In the genomic region with DNA sequence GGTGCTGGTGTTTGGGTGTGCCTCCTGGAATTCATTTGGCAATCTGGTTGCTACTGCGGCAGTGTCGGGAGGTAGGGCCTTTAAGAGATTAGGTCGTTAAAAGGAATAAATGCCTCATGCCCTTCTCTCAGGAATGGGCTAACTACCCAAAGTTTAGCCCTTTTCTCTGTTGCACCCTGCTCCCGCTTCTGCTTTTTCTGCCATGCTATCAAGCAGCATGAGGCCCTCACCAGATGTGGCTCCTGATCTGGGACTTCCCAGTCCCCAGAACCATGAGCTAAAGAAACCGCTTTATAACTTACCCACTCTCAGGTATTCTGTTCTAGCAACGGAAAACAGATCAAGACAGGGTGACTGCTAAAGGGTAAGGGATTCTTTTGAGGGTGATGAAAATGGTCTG, we compare ENCODE assay signal across 30 cellular contexts.
"Had no signal": no experiment of that assay in that cellular context is flagged by ENCODE, and none has a peak within 500 bp of the region (broad histone marks: within the 10 kb centered on the region; RNA-seq: fewer than 3 reads in every experiment).

No MANE protein-coding gene starts in this region.

- H3K27ac ChIP-seq: ascending aorta, breast epithelium, cardiac muscle cell, colonic mucosa had no signal

- DNase-seq: activated CD4-positive, alpha-beta memory T cell treated with anti-CD3 and anti-CD28 coated beads, Interleukin-2, amount 10 ng/mL, durations not matched to agents 7 days and 5 days; activated CD4-positive, alpha-beta T cell treated with anti-CD3 and anti-CD28 coated beads for 36 hours; activated CD4-positive, alpha-beta T cell treated with anti-CD3 and anti-CD28 coated beads, Interleukin-2, amount 10 ng/mL, durations not matched to agents 24 days and 14 days; activated CD4-positive, CD25-positive, alpha-beta regulatory T cell; activated CD4-positive, CD25-positive, alpha-beta regulatory T cell treated with anti-CD3 and anti-CD28 coated beads, Interleukin-2, amount 50 U/mL, for 72 hours; activated CD8-positive, alpha-beta memory T cell treated with anti-CD3 and anti-CD28 coated beads, Interleukin-2, amount 50 U/mL, for 48 hours; activated effector memory CD4-positive, alpha-beta T cell treated with Interleukin-2 at 50 U/mL for 16 hours; activated gamma-delta T cell treated with Interleukin-2 at 50 U/mL for 16 hours; activated naive CD4-positive, alpha-beta T cell treated with Interleukin-2 at 50 U/mL for 16 hours; activated naive CD8-positive, alpha-beta T cell treated with anti-CD3 and anti-CD28 coated beads, Interleukin-2, amount 10 ng/mL, durations not matched to agents 7 days and 5 days; activated T-cell treated with anti-CD3 and anti-CD28 coated beads for 4 hours; central memory CD4-positive, alpha-beta T cell; cerebellar nuclear complex; colonic mucosa; effector memory CD4-positive, alpha-beta T cell; endodermal cell; foreskin fibroblast; head of caudate nucleus; T-helper 1 cell; T-helper 17 cell; T1000 had no signal

- H3K4me3 ChIP-seq: ascending aorta, breast epithelium, cardiac muscle cell, colonic mucosa had no signal

- ATAC-seq: activated CD4-positive, alpha-beta T cell treated with anti-CD3 and anti-CD28 coated beads for 36 hours; activated naive CD4-positive, alpha-beta T cell treated with anti-CD3 and anti-CD28 coated beads, Interleukin-2, amount 50 U/mL, for 72 hours; activated T-helper 17 cell treated with anti-CD3 and anti-CD28 coated beads, Interleukin-2, amount 50 U/mL, for 72 hours; esophagus mucosa; T-helper 17 cell had no signal

- FAIRE-seq: frontal cortex had no signal

- H3K9me3 Mint-ChIP-seq: activated CD4-positive, alpha-beta memory T cell treated with anti-CD3 and anti-CD28 coated beads, Interleukin-2, amount 10 ng/mL, durations not matched to agents 7 days and 5 days; activated CD4-positive, alpha-beta T cell treated with anti-CD3 and anti-CD28 coated beads, Interleukin-2, amount 10 ng/mL, durations not matched to agents 24 days and 14 days; activated naive CD4-positive, alpha-beta T cell treated with anti-CD3 and anti-CD28 coated beads, Interleukin-2, amount 50 U/mL, for 72 hours; activated naive CD8-positive, alpha-beta T cell treated with anti-CD3 and anti-CD28 coated beads, Interleukin-2, amount 10 ng/mL, durations not matched to agents 7 days and 5 days; activated T-helper 17 cell treated with anti-CD3 and anti-CD28 coated beads, Interleukin-2, amount 50 U/mL, for 72 hours; brain; endodermal cell; T-helper 2 cell treated with Interferon-gamma antibody and Interleukin-4, amounts not matched to agents 5 μg/mL and 100 μg/mL, for 36 hours had no signal

- H3K4me3 Mint-ChIP-seq: activated CD4-positive, alpha-beta memory T cell treated with anti-CD3 and anti-CD28 coated beads, Interleukin-2, amount 10 ng/mL, durations not matched to agents 7 days and 5 days; activated CD4-positive, alpha-beta T cell treated with anti-CD3 and anti-CD28 coated beads for 36 hours; activated CD4-positive, alpha-beta T cell treated with anti-CD3 and anti-CD28 coated beads, Interleukin-2, amount 10 ng/mL, durations not matched to agents 24 days and 14 days; activated naive CD8-positive, alpha-beta T cell treated with anti-CD3 and anti-CD28 coated beads, Interleukin-2, amount 10 ng/mL, durations not matched to agents 7 days and 5 days; activated T-helper 17 cell treated with anti-CD3 and anti-CD28 coated beads, Interleukin-2, amount 50 U/mL, for 72 hours; brain; endodermal cell; T-helper 17 cell; T-helper 2 cell treated with Interferon-gamma antibody and Interleukin-4, amounts not matched to agents 5 μg/mL and 100 μg/mL, for 36 hours had no signal

- H3K27me3 ChIP-seq: ascending aorta, breast epithelium, cardiac muscle cell, colonic mucosa had no signal

- H3K9me3 ChIP-seq: ascending aorta, breast epithelium, colonic mucosa had no signal

- H3K27me3 Mint-ChIP-seq: activated CD4-positive, alpha-beta memory T cell treated with anti-CD3 and anti-CD28 coated beads, Interleukin-2, amount 10 ng/mL, durations not matched to agents 7 days and 5 days; activated CD4-positive, alpha-beta T cell treated with anti-CD3 and anti-CD28 coated beads for 36 hours; activated CD4-positive, alpha-beta T cell treated with anti-CD3 and anti-CD28 coated beads, Interleukin-2, amount 10 ng/mL, durations not matched to agents 24 days and 14 days; activated naive CD8-positive, alpha-beta T cell treated with anti-CD3 and anti-CD28 coated beads, Interleukin-2, amount 10 ng/mL, durations not matched to agents 7 days and 5 days; activated T-helper 17 cell treated with anti-CD3 and anti-CD28 coated beads, Interleukin-2, amount 50 U/mL, for 72 hours; brain; T-helper 17 cell had no signal

- H3K27ac Mint-ChIP-seq: activated CD4-positive, alpha-beta memory T cell treated with anti-CD3 and anti-CD28 coated beads, Interleukin-2, amount 10 ng/mL, durations not matched to agents 7 days and 5 days; activated CD4-positive, alpha-beta T cell treated with anti-CD3 and anti-CD28 coated beads, Interleukin-2, amount 10 ng/mL, durations not matched to agents 24 days and 14 days; activated naive CD8-positive, alpha-beta T cell treated with anti-CD3 and anti-CD28 coated beads, Interleukin-2, amount 10 ng/mL, durations not matched to agents 7 days and 5 days; activated T-helper 17 cell treated with anti-CD3 and anti-CD28 coated beads, Interleukin-2, amount 50 U/mL, for 72 hours; brain; endodermal cell; T-helper 17 cell; T-helper 2 cell treated with Interferon-gamma antibody and Interleukin-4, amounts not matched to agents 5 μg/mL and 100 μg/mL, for 36 hours had no signal
